24 cellular contexts compared by ENCODE assay signal in the genomic region with DNA sequence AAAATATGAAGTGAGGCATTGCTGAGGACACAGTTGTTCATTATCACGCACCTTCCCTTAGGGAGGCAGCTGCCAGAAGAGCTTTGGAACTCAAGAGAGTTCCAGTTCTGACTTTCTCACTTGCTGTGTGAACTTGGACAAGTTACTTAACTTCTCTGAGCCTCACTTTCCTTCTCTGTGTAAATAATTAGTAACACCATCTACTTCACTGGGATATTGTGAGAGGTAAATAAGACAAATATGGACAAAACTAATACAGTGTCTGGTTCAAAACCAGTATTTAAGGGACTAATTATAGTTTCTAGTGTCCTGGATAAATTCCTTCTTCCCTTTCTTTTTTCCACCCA.
"Had no signal": no experiment of that assay in that cellular context is flagged by ENCODE, and none has a peak within 500 bp of the region (broad histone marks: within the 10 kb centered on the region; RNA-seq: fewer than 3 reads in every experiment).

No MANE protein-coding gene starts in this region.

- H3K4me3 ChIP-seq: colonic mucosa, esophagus squamous epithelium, gastrocnemius medialis, heart right ventricle, left lung, lower lobe of right lung, mucosa of descending colon had no signal

- H3K27ac ChIP-seq: colonic mucosa, epithelial cell of prostate, esophagus squamous epithelium, gastrocnemius medialis, heart right ventricle, left lung, lower lobe of right lung had no signal

- H3K4me1 ChIP-seq: colonic mucosa, gastrocnemius medialis, left lung, lower lobe of right lung had no signal

- H3K9me3 Mint-ChIP-seq: dendritic cell treated with granulocyte-macrophage colony-stimulating factor and Interleukin-4, amounts not matched to agents 40 ng/mL and 50 ng/mL, for 4 days; effector memory CD8-positive, alpha-beta T cell; endodermal cell; mesothelial cell of epicardium had no signal

- H3K4me3 Mint-ChIP-seq: dendritic cell treated with granulocyte-macrophage colony-stimulating factor and Interleukin-4, amounts not matched to agents 40 ng/mL and 50 ng/mL, for 4 days; effector memory CD8-positive, alpha-beta T cell; endodermal cell; mesothelial cell of epicardium had no signal

- H3K27me3 ChIP-seq: colonic mucosa, gastrocnemius medialis, heart right ventricle, left lung had no signal

- H3K27ac Mint-ChIP-seq: dendritic cell treated with granulocyte-macrophage colony-stimulating factor and Interleukin-4, amounts not matched to agents 40 ng/mL and 50 ng/mL, for 4 days; effector memory CD8-positive, alpha-beta T cell; endodermal cell; mesothelial cell of epicardium had no signal

- H3K36me3 ChIP-seq: colonic mucosa, esophagus squamous epithelium, gastrocnemius medialis, left lung, lower lobe of right lung had no signal

- H3K36me3 Mint-ChIP-seq: mesothelial cell of epicardium had no signal

- DNase-seq: colonic mucosa; cortex of kidney; effector CD8-positive, alpha-beta T cell; effector memory CD8-positive, alpha-beta T cell; endodermal cell; erythroblast; esophagus squamous epithelium; foreskin fibroblast; foreskin melanocyte; gastrocnemius medialis; glutamatergic neuron; head of caudate nucleus; heart right ventricle; hippocampal formation; left cardiac atrium; left lung; left ventricle myocardium superior; lower lobe of right lung; mesenchymal stem cell; mucosa of descending colon had no signal

- ATAC-seq: effector memory CD8-positive, alpha-beta T cell; esophagus mucosa; gastrocnemius medialis; left cardiac atrium; left lung; left ventricle myocardium superior; lower lobe of right lung; mucosa of descending colon had no signal

- H3K4me1 Mint-ChIP-seq: endodermal cell had no signal

- H3K9me3 ChIP-seq: colonic mucosa, esophagus squamous epithelium, gastrocnemius medialis, heart right ventricle, left lung, lower lobe of right lung, mucosa of descending colon had no signal
